Comparison of ENCODE assay signal across 9 cellular contexts in genomic region chr5:100902406-100903035, GRCh38. TPM values are rescaled to one million over a fixed set of nuclear protein-coding genes. Genes with fewer than 3 reads are reported as not detected.
DNase-seq lines count a peak whose midpoint lies in the region; ATAC-seq and TF ChIP-seq lines count a peak whose summit lies in the region.
"Had no signal": no experiment of that assay in that cellular context is flagged by ENCODE, and none has a peak within 500 bp of the region (broad histone marks: within the 10 kb centered on the region; RNA-seq: fewer than 3 reads in every experiment).

No MANE protein-coding gene starts in this region.

- H3K79me2 ChIP-seq in mesendoderm (ENCODE audit: control insufficient read depth, insufficient read depth, low read length), result no peaks in the 10 kb centered on the region

- H4K5ac ChIP-seq in mesendoderm (ENCODE audit: low read length), result no peak overlapping the region

- H3K9ac ChIP-seq in mesendoderm (ENCODE audit: low read length), result peak overlapping the region; percentile 77

- H3K9me3 ChIP-seq in thymus (ENCODE audit: control insufficient read depth), result no peaks in the 10 kb centered on the region

- no peak overlapping the region for H3K23ac ChIP-seq in mesendoderm (ENCODE audit: low read length)

- no peak for TF ChIP-seq CTCF in coronary artery (IDR thresholded peaks at IDR 0.05)

- no peak overlapping the region for H2BK15ac ChIP-seq in mesendoderm (replicated peaks; ENCODE audit: low read depth)

- peak overlapping the region; percentile 69 for H3K56ac ChIP-seq in mesendoderm (ENCODE audit: low read length)

- no peak overlapping the region for H4K8ac ChIP-seq in mesendoderm (ENCODE audit: low read depth, low read length)

- no peak overlapping the region for H3K4ac ChIP-seq in mesendoderm (ENCODE audit: low read depth, low read length)

- H3K27me3 ChIP-seq in mesendoderm (ENCODE audit: insufficient read depth, low read length, poor library complexity) (no peaks in the 10 kb centered on the region), thymus (ENCODE audit: control insufficient read depth, insufficient read depth) (no peaks in the 10 kb centered on the region)

- no peak overlapping the region for H2BK120ac ChIP-seq in mesendoderm (ENCODE audit: low read depth, low read length)

- peak overlapping the region; percentile 13 for H3K4me2 ChIP-seq in mesendoderm (ENCODE audit: low read length)

- H3K4me1 ChIP-seq in mesendoderm (ENCODE audit: control insufficient read depth, low read depth, low read length) (no peaks in the 10 kb centered on the region), thymus (ENCODE audit: control insufficient read depth, insufficient read depth, low read length) (peaks cover 3% of the 10 kb centered on the region)

- no peak overlapping the region for H2AK5ac ChIP-seq in mesendoderm (ENCODE audit: low read length)

- no peak overlapping the region for H3K18ac ChIP-seq in mesendoderm (ENCODE audit: low read length)

- no peaks in the 10 kb centered on the region for H3K79me1 ChIP-seq in mesendoderm (ENCODE audit: low read length)

- H3K36me3 ChIP-seq in mesendoderm (ENCODE audit: control insufficient read depth, insufficient read depth, low read length) (no peaks in the 10 kb centered on the region), thymus (ENCODE audit: control insufficient read depth, insufficient read depth) (no peaks in the 10 kb centered on the region)

- H3K27ac ChIP-seq in coronary artery (peak overlapping the region in 1 of 2 donors; percentile 79), mesendoderm (ENCODE audit: low read depth, low read length) (no peak overlapping the region), thymus (ENCODE audit: low read depth) (peak overlapping the region; percentile 92)

- H2BK5ac ChIP-seq in mesendoderm (ENCODE audit: low read length), result no peak overlapping the region

- no CpG with 5 or more reads among the region's 14 CpGs for WGBS in mesendoderm (ENCODE audit: extremely low coverage, insufficient coverage, low lambda C conversion rate)
- WGBS in thymus, result under 1% methylated on average over 14 of the region's 14 CpGs

- H3K4me3 ChIP-seq in coronary artery (peak overlapping the region; percentile 62), mesendoderm (ENCODE audit: low read length) (peak overlapping the region; percentile 55), thymus (ENCODE audit: low read length) (peak overlapping the region; percentile 84)

- no peak for ATAC-seq in GM21825 (IDR thresholded peaks at IDR 0.05; ENCODE audit: unreplicated experiment)

- DNase-seq in NCI-H1417 (lab: John Stamatoyannopoulos, UW) (peak in 2 of 3 experiments; percentile 45 to 64), NCI-H1417 treated with DMSO at 0.1 percent for 48 hours (lab: John Stamatoyannopoulos, UW) (no peak), SKM-1 (lab: John Stamatoyannopoulos, UW; ENCODE audit: unreplicated experiment) (peak; percentile 47), coronary artery (ENCODE audit: low spot score) (no peak), mesendoderm (peak; percentile 62), NCI-H2196 treated with DMSO at 0.1 percent for 48 hours (lab: John Stamatoyannopoulos, UW; ENCODE audit: unreplicated experiment) (no peak)

RNA-seq across cellular contexts. Expression of gene ST8SIA4, which starts 0.6 kb away (rescaled TPM):
- polyA plus RNA-seq in mesendoderm (2013, experiment 1 of 2), result 1.9 TPM
- 2.2 TPM for polyA plus RNA-seq in mesendoderm (2013, experiment 2 of 2)
- 9.2 TPM for polyA plus RNA-seq in thymus
- polyA plus RNA-seq: BJ had no signal

Comparison
In these comparisons a context has a peak if more than half of its experiments do, and no peak if none do; other contexts are left out.
1. DNase-seq: peak in NCI-H1417 (2 of 3), SKM-1 (single experiment) and mesendoderm (single experiment); none in NCI-H1417 treated with DMSO at 0.1 percent for 48 hours (single experiment), coronary artery (single experiment) and NCI-H2196 treated with DMSO at 0.1 percent for 48 hours (single experiment).
2. Peak in every context shown above with its lines, with median percentiles within 50 percentile points of each other: H3K4me3 ChIP-seq.